In genomic region chr2:108271691-108272253, GRCh38 we compare ENCODE assay signal across 9 cellular contexts. TPM values are rescaled to one million over a fixed set of nuclear protein-coding genes. Genes with fewer than 3 reads are reported as not detected.
A peak's percentile ranks its signal among the peaks of the same experiment; 100 is the strongest.
DNase-seq lines count a peak whose midpoint lies in the region; ATAC-seq and TF ChIP-seq lines count a peak whose summit lies in the region.
"Had no signal": no experiment of that assay in that cellular context is flagged by ENCODE, and none has a peak within 500 bp of the region (broad histone marks: within the 10 kb centered on the region; RNA-seq: fewer than 3 reads in every experiment).

No MANE protein-coding gene starts in this region.

- TF ChIP-seq CTCF in fibroblast of the aortic adventitia (IDR thresholded peaks at IDR 0.05; ENCODE audit: insufficient read depth, low read length) (no peak), GM10248 (IDR thresholded peaks at IDR 0.05; ENCODE audit: control extremely low read depth, extremely low read depth, low read depth, missing control alignments) (no peak)

- CTCF ChIA-PET in GM10248 (lab: Yijun Ruan, JAX) = interaction anchor here (0.6 to 1.0 kb wide), 3 partner anchors 8 to 312 kb away, joined by 3 read pairs; no protein-coding TSS in a partner anchor

- no peak for ATAC-seq in GM19324 (IDR thresholded peaks at IDR 0.05; ENCODE audit: low FRiP score, unreplicated experiment)

- H3K9me3 ChIP-seq in SJCRH30 (replicated peaks) = no peaks in the 10 kb centered on the region

- H3K4me1 ChIP-seq in SJCRH30 = no peaks in the 10 kb centered on the region

- no peaks in the 10 kb centered on the region for H3K27me3 ChIP-seq in SJCRH30

- DNase-seq in ELR (ENCODE audit: low read depth) (peak; percentile 83), SJCRH30 (peak; percentile 19 to 43), fibroblast of the aortic adventitia (ENCODE audit: low read depth) (peak; percentile 61), skeletal muscle cell (ENCODE audit: low read depth) (peak; percentile 81), NCI-H510A (lab: John Stamatoyannopoulos, UW) (no peak), NAMALWA (ENCODE audit: low spot score) (no peak), GM10248 (ENCODE audit: extremely low spot score) (no peak)

- H3K27ac ChIP-seq in SJCRH30 = no peak overlapping the region

- peak overlapping the region; percentile 43 for H3K4me3 ChIP-seq in SJCRH30
- peak overlapping the region; percentile 28 for H3K4me3 ChIP-seq in fibroblast of the aortic adventitia (ENCODE audit: low read depth, low read length)
- peak overlapping the region; percentile 12 for H3K4me3 ChIP-seq in skeletal muscle cell (ENCODE audit: low read depth, low read length)
- H3K4me3 ChIP-seq: lung had no signal

- no peaks in the 10 kb centered on the region for H3K36me3 ChIP-seq in SJCRH30

- POLR2A ChIA-PET in GM10248 (lab: Yijun Ruan, JAX) = no interaction called here

RNA-seq across cellular contexts. Expression of gene SULT1C2, which starts 16.9 kb away (rescaled TPM):
- total RNA-seq in SJCRH30 (2014; rRNA removed; shearing (Covaris generic)) = not detected in 2 replicates
- total RNA-seq in fibroblast of the aortic adventitia (ENCODE audit: low replicate concordance) = 0.27 and 2.6 TPM in 2 replicates

RNA-seq across cellular contexts. Expression of gene SULT1C3, which starts 32.0 kb away (rescaled TPM):
- not detected in 2 replicates for total RNA-seq in SJCRH30 (2014; rRNA removed; shearing (Covaris generic))
- not detected in 2 replicates for total RNA-seq in fibroblast of the aortic adventitia (ENCODE audit: low replicate concordance)
- total RNA-seq: lung had no signal

Comparison
In these comparisons a context has a peak if more than half of its experiments do, and no peak if none do; other contexts are left out.
1. DNase-seq: peak in ELR (single experiment), SJCRH30 (2 of 2), fibroblast of the aortic adventitia (single experiment) and skeletal muscle cell (single experiment); none in NCI-H510A (single experiment), NAMALWA (single experiment) and GM10248 (single experiment).
2. Peak in every context shown above with its lines, with median percentiles within 50 percentile points of each other: H3K4me3 ChIP-seq.